Comparison of ENCODE assay signal across 13 cellular contexts in genomic region chr4:6887591-6888371, GRCh38. TPM values are rescaled to one million over a fixed set of nuclear protein-coding genes. Genes with fewer than 3 reads are reported as not detected.
A peak's percentile ranks its signal among the peaks of the same experiment; 100 is the strongest.
DNase-seq lines count a peak whose midpoint lies in the region; ATAC-seq and TF ChIP-seq lines count a peak whose summit lies in the region.
"Had no signal": no experiment of that assay in that cellular context is flagged by ENCODE, and none has a peak within 500 bp of the region (broad histone marks: within the 10 kb centered on the region; RNA-seq: fewer than 3 reads in every experiment).

No MANE protein-coding gene starts in this region.

- H3K56ac ChIP-seq in mesendoderm (ENCODE audit: low read length) = no peak overlapping the region

- intact Hi-C loops in left cardiac atrium (cut with DNase I) = no loop called here
- intact Hi-C loops in psoas muscle (cut with DNase I) = no loop called here

- no peaks in the 10 kb centered on the region for H3K79me2 ChIP-seq in mesendoderm (ENCODE audit: control insufficient read depth, insufficient read depth, low read length)

- no peak overlapping the region for H3K18ac ChIP-seq in mesendoderm (ENCODE audit: low read length)

- no peak overlapping the region for H3K4ac ChIP-seq in mesendoderm (ENCODE audit: low read depth, low read length)

- no peak overlapping the region for H3K4me3 ChIP-seq in HL-60 (replicated peaks; ENCODE audit: insufficient read depth, low read length)
- no peak overlapping the region for H3K4me3 ChIP-seq in psoas muscle
- H3K4me3 ChIP-seq in BE2C (ENCODE audit: low read depth, low read length) = no peak overlapping the region
- no peak overlapping the region for H3K4me3 ChIP-seq in mesendoderm (ENCODE audit: low read length)
- H3K4me3 ChIP-seq: ascending aorta, MG63, testis had no signal

- no peaks in the 10 kb centered on the region for H3K79me1 ChIP-seq in mesendoderm (ENCODE audit: low read length)

- H3K27ac ChIP-seq in HL-60 (replicated peaks) (peak overlapping the region; percentile 78), psoas muscle (no peak overlapping the region), mesendoderm (ENCODE audit: low read depth, low read length) (no peak overlapping the region)
- H3K27ac ChIP-seq: ascending aorta, testis had no signal

- no peak overlapping the region for H3K23ac ChIP-seq in mesendoderm (ENCODE audit: low read length)

- no peak overlapping the region for H2AK5ac ChIP-seq in mesendoderm (ENCODE audit: low read length)

- no peak overlapping the region for H2BK5ac ChIP-seq in mesendoderm (ENCODE audit: low read length)

- H4K5ac ChIP-seq in mesendoderm (ENCODE audit: low read length) = no peak overlapping the region

- H3K4me2 ChIP-seq in mesendoderm (ENCODE audit: low read length) = no peak overlapping the region

- H3K9me3 ChIP-seq in psoas muscle = no peaks in the 10 kb centered on the region
- peaks cover 3% of the 10 kb centered on the region; the same call in 1 of the 2 replicates for H3K9me3 ChIP-seq in BE2C
- H3K9me3 ChIP-seq: ascending aorta, MG63, testis had no signal

- ATAC-seq in left cardiac atrium (peak; percentile 4 to 12), psoas muscle (no peak)

- H3K9ac ChIP-seq in mesendoderm (ENCODE audit: low read length) = no peak overlapping the region

- no peak overlapping the region for H2BK120ac ChIP-seq in mesendoderm (ENCODE audit: low read depth, low read length)

- DNase-seq in HL-60 (ENCODE audit: low read depth in 1 of 2, low spot score in 1 of 2) (peak in 1 of 2 experiments; percentile 80), SKM-1 treated with dmso at 0.1 percent for 144 hours (lab: John Stamatoyannopoulos, UW; ENCODE audit: unreplicated experiment) (peak; percentile 92), left cardiac atrium (no peak), psoas muscle (peak; percentile 47 to 73), retina (no peak), BE2C (no peak), mesendoderm (no peak), amniotic stem cell (lab: John Stamatoyannopoulos, UW) (no peak)
- DNase-seq: activated T-cell treated with anti-CD3 and anti-CD28 coated beads for 4 hours, MG63, NCI-H524, testis had no signal

- no peak overlapping the region for H4K8ac ChIP-seq in mesendoderm (ENCODE audit: low read depth, low read length)

- H2BK15ac ChIP-seq in mesendoderm (replicated peaks; ENCODE audit: low read depth) = no peak overlapping the region

- H3K4me1 ChIP-seq in psoas muscle (peaks cover 36% of the 10 kb centered on the region), BE2C (peaks cover 12% of the 10 kb centered on the region), mesendoderm (ENCODE audit: control insufficient read depth, low read depth, low read length) (peaks cover 1% of the 10 kb centered on the region)

- TF ChIP-seq CTCF in HL-60 (IDR thresholded peaks at IDR 0.05; ENCODE audit: insufficient read depth, low read length) (no peak), psoas muscle (IDR thresholded peaks at IDR 0.05) (no peak), BE2C (IDR thresholded peaks at IDR 0.05; ENCODE audit: low read depth, low read length) (no peak)

- no peaks in the 10 kb centered on the region for H3K27me3 ChIP-seq in HL-60 (ENCODE audit: insufficient read depth, poor library complexity, severe bottlenecking)
- H3K27me3 ChIP-seq in psoas muscle (ENCODE audit: insufficient read depth in 3 of 3, low read length in 2 of 3) = no peaks in the 10 kb centered on the region
- H3K27me3 ChIP-seq in BE2C = no peaks in the 10 kb centered on the region
- H3K27me3 ChIP-seq in mesendoderm (ENCODE audit: insufficient read depth, low read length, poor library complexity) = no peaks in the 10 kb centered on the region
- H3K27me3 ChIP-seq: ascending aorta, MG63, testis had no signal

- 64 to 70% (median 69%) methylated on average over 21 of the region's 21 CpGs for WGBS in psoas muscle, 3 donors
- WGBS in mesendoderm (ENCODE audit: extremely low coverage, insufficient coverage, low lambda C conversion rate) = no CpG with 5 or more reads among the region's 21 CpGs

- H3K36me3 ChIP-seq in psoas muscle (ENCODE audit: insufficient read depth in 1 of 2, low read depth in 1 of 2) = peaks cover 2 to 17% of the 10 kb centered on the region in 2 donors
- peaks cover 4% of the 10 kb centered on the region; the same call in 1 of the 2 replicates for H3K36me3 ChIP-seq in BE2C
- peaks cover under 1% of the 10 kb centered on the region for H3K36me3 ChIP-seq in mesendoderm (ENCODE audit: control insufficient read depth, insufficient read depth, low read length)
- H3K36me3 ChIP-seq: MG63 had no signal

RNA-seq across cellular contexts. Expression of gene TBC1D14, which starts 21.8 kb away (rescaled TPM):
- total RNA-seq in left cardiac atrium = 10 to 100 TPM; 34.7 to 35.9 TPM
- total RNA-seq in psoas muscle = 10 to 100 TPM; 32.7 to 45.5 (median 35.6) TPM
- polyA plus RNA-seq in psoas muscle = 10 to 100 TPM; 14.7 to 44.3 (median 17.7) TPM
- polyA plus RNA-seq in BE2C (2012; ENCODE audit: insufficient read depth, insufficient read length, low read depth) = 54.8 TPM
- polyA plus RNA-seq in mesendoderm (2013, experiment 1 of 2) = 28.0 TPM
- 30.1 TPM for polyA plus RNA-seq in mesendoderm (2013, experiment 2 of 2)

Comparison
In these comparisons a context has a peak if more than half of its experiments do, and no peak if none do; other contexts are left out.
1. DNase-seq: peak in SKM-1 treated with dmso at 0.1 percent for 144 hours (single experiment) and psoas muscle (2 of 2); none in left cardiac atrium (single experiment), retina (single experiment), BE2C (single experiment), mesendoderm (single experiment) and amniotic stem cell (single experiment).
2. ATAC-seq: peak in left cardiac atrium (2 of 2); none in psoas muscle (0 of 4).